ENCODE assay signal across 9 cellular contexts in genomic region chr14:74793506-74794155, GRCh38. TPM values are rescaled to one million over a fixed set of nuclear protein-coding genes. Genes with fewer than 3 reads are reported as not detected.
DNase-seq lines count a peak whose midpoint lies in the region; ATAC-seq and TF ChIP-seq lines count a peak whose summit lies in the region.
"Had no signal": no experiment of that assay in that cellular context is flagged by ENCODE, and none has a peak within 500 bp of the region (broad histone marks: within the 10 kb centered on the region; RNA-seq: fewer than 3 reads in every experiment).

No MANE protein-coding gene starts in this region.

- H3K36me3 ChIP-seq in GM23338 (ENCODE audit: insufficient read depth) (peaks cover 6% of the 10 kb centered on the region), sigmoid colon (peaks cover 5 to 18% (median 8%) of the 10 kb centered on the region in 4 donors)

- TF ChIP-seq EP300 in sigmoid colon (IDR thresholded peaks at IDR 0.05) = no peak

- ATAC-seq in GM23338 = peak; percentile 67

- H3K4me3 ChIP-seq in GM23338 (0 out of 2 replicates have a peak overlapping the region, but pooled peaks have one; percentile 5), sigmoid colon (no peak overlapping the region)

- H2AFZ ChIP-seq in GM23338 = no peak overlapping the region

- WGBS in sigmoid colon, 2 donors = 62 to 75% methylated on average over 3 of the region's 3 CpGs

- intact Hi-C loops in activated T-helper 1 cell treated with anti-CD3 and anti-CD28 coated beads, Interleukin-12 subunit alpha, Interleukin-12 subunit beta, Interleukin-2, Interleukin-4 antibody, amounts not matched to agents 30 ng/mL and 10 ng/mL and 1 ng/mL, durations not matched to agents 14 hours and 24 hours and 36 hours (cut with micrococcal nuclease) = loop anchor here (1.0 to 5.0 kb wide), 3 partner anchors 31 to 184 kb away; partner anchors contain the start of genes AREL1, FCF1 and YLPM1
- intact Hi-C loops in sigmoid colon (cut with DNase I) = no loop called here

- TF ChIP-seq CTCF in GM23338 (conservative IDR thresholded peaks at IDR 0.05; ENCODE audit: low read depth in 2 of 2) (peak; percentile 55 to 60), sigmoid colon (IDR thresholded peaks at IDR 0.05) (no peak)

- H3K27me3 ChIP-seq in GM23338 (ENCODE audit: insufficient read depth) (no peaks in the 10 kb centered on the region), sigmoid colon (no peaks in the 10 kb centered on the region)

- H3K27me3 Mint-ChIP-seq in GM23338 (ENCODE audit: insufficient read depth, low read depth, poor library complexity) = no peaks in the 10 kb centered on the region
- no peaks in the 10 kb centered on the region for H3K27me3 Mint-ChIP-seq in activated T-helper 1 cell treated with anti-CD3 and anti-CD28 coated beads, Interleukin-12 subunit alpha, Interleukin-12 subunit beta, Interleukin-2, Interleukin-4 antibody, amounts not matched to agents 30 ng/mL and 10 ng/mL and 1 ng/mL, durations not matched to agents 14 hours and 24 hours and 36 hours (ENCODE audit: insufficient read depth)

- H3K4me3 Mint-ChIP-seq in GM23338 = no peak overlapping the region; the same call in 2 of the 3 replicates
- peak overlapping the region; percentile 79 for H3K4me3 Mint-ChIP-seq in activated T-helper 1 cell treated with anti-CD3 and anti-CD28 coated beads, Interleukin-12 subunit alpha, Interleukin-12 subunit beta, Interleukin-2, Interleukin-4 antibody, amounts not matched to agents 30 ng/mL and 10 ng/mL and 1 ng/mL, durations not matched to agents 14 hours and 24 hours and 36 hours

- peak overlapping the region; percentile 30 for H3K4me2 ChIP-seq in GM23338

- H3K9me3 Mint-ChIP-seq in GM23338 = no peaks in the 10 kb centered on the region
- no peaks in the 10 kb centered on the region for H3K9me3 Mint-ChIP-seq in activated T-helper 1 cell treated with anti-CD3 and anti-CD28 coated beads, Interleukin-12 subunit alpha, Interleukin-12 subunit beta, Interleukin-2, Interleukin-4 antibody, amounts not matched to agents 30 ng/mL and 10 ng/mL and 1 ng/mL, durations not matched to agents 14 hours and 24 hours and 36 hours

- H3K27ac ChIP-seq in GM23338 (ENCODE audit: low read depth) = 0 out of 2 replicates have a peak overlapping the region, but pooled peaks have one; percentile 10
- H3K27ac ChIP-seq in sigmoid colon = peak overlapping the region in 2 of 4 donors; percentile 0 to 11

- no peaks in the 10 kb centered on the region for H3K9me3 ChIP-seq in sigmoid colon

- peaks cover 37% of the 10 kb centered on the region for H3K4me1 Mint-ChIP-seq in GM23338
- peaks cover 52% of the 10 kb centered on the region for H3K4me1 Mint-ChIP-seq in activated T-helper 1 cell treated with anti-CD3 and anti-CD28 coated beads, Interleukin-12 subunit alpha, Interleukin-12 subunit beta, Interleukin-2, Interleukin-4 antibody, amounts not matched to agents 30 ng/mL and 10 ng/mL and 1 ng/mL, durations not matched to agents 14 hours and 24 hours and 36 hours (ENCODE audit: low read depth)

- H3K36me3 Mint-ChIP-seq in GM23338 (ENCODE audit: low read depth) = peaks cover 17% of the 10 kb centered on the region
- H3K36me3 Mint-ChIP-seq in activated T-helper 1 cell treated with anti-CD3 and anti-CD28 coated beads, Interleukin-12 subunit alpha, Interleukin-12 subunit beta, Interleukin-2, Interleukin-4 antibody, amounts not matched to agents 30 ng/mL and 10 ng/mL and 1 ng/mL, durations not matched to agents 14 hours and 24 hours and 36 hours (ENCODE audit: low read depth) = peaks cover 28% of the 10 kb centered on the region

- H4K20me1 ChIP-seq in GM23338 (replicated peaks; ENCODE audit: insufficient read depth) = no peaks in the 10 kb centered on the region; the same call in none of the 2 replicates

- peak; percentile 8 for DNase-seq in AG08395 (ENCODE audit: low spot score)
- DNase-seq in GM23338 (ENCODE audit: low spot score) = peak; percentile 60
- DNase-seq in activated T-helper 1 cell treated with anti-CD3 and anti-CD28 coated beads, Interleukin-12 subunit alpha, Interleukin-12 subunit beta, Interleukin-2, Interleukin-4 antibody, amounts not matched to agents 30 ng/mL and 10 ng/mL and 1 ng/mL, durations not matched to agents 14 hours and 24 hours and 36 hours (ENCODE audit: low spot score) = no peak
- peak; percentile 47 for DNase-seq in iris pigment epithelial cell (ENCODE audit: low read depth)
- no peak for DNase-seq in sigmoid colon
- no peak for DNase-seq in NCI-H69 (lab: John Stamatoyannopoulos, UW)
- no peak for DNase-seq in NCI-H2171 treated with DMSO at 0.1 percent for 48 hours (lab: John Stamatoyannopoulos, UW)
- no peak for DNase-seq in AML-193 (lab: John Stamatoyannopoulos, UW)
- DNase-seq: activated CD4-positive, alpha-beta T cell treated with anti-CD3 and anti-CD28 coated beads, Interleukin-2, amount 50 U/mL, for 48 hours had no signal

- H3F3A ChIP-seq in GM23338 (replicated peaks; ENCODE audit: low read depth) = no peaks in the 10 kb centered on the region

- TF ChIP-seq POLR2A in sigmoid colon (IDR thresholded peaks at IDR 0.05) = no peak

- peaks cover 67% of the 10 kb centered on the region for H3K79me2 ChIP-seq in GM23338 (replicated peaks; ENCODE audit: insufficient read depth)

- H3K4me1 ChIP-seq in GM23338 (ENCODE audit: insufficient read depth) = peaks cover 31% of the 10 kb centered on the region
- H3K4me1 ChIP-seq in sigmoid colon = peaks cover 0 to 26% (median 21%) of the 10 kb centered on the region in 4 donors

- peak overlapping the region; percentile 88 for H3K27ac Mint-ChIP-seq in GM23338
- H3K27ac Mint-ChIP-seq in activated T-helper 1 cell treated with anti-CD3 and anti-CD28 coated beads, Interleukin-12 subunit alpha, Interleukin-12 subunit beta, Interleukin-2, Interleukin-4 antibody, amounts not matched to agents 30 ng/mL and 10 ng/mL and 1 ng/mL, durations not matched to agents 14 hours and 24 hours and 36 hours = peak overlapping the region; percentile 50

- H3K9me2 ChIP-seq in GM23338 (ENCODE audit: insufficient read depth) = no peaks in the 10 kb centered on the region

TF ChIP-seq in GM23338, 12 proteins besides CTCF, POLR2A, EP300 and RAD21 (continues in another document):
- TF ChIP-seq EZH2phosphoT487 (IDR thresholded peaks at IDR 0.05; ENCODE audit: unreplicated experiment) (no peak), EZH2 (IDR thresholded peaks at IDR 0.05; ENCODE audit: low read depth, unreplicated experiment) (no peak), ETS1 (IDR thresholded peaks at IDR 0.05) (no peak), JUNB (IDR thresholded peaks at IDR 0.05; ENCODE audit: unreplicated experiment) (no peak), POLR2AphosphoS5 (IDR thresholded peaks at IDR 0.05; ENCODE audit: low read depth) (no peak), REST (IDR thresholded peaks at IDR 0.05; ENCODE audit: unreplicated experiment) (no peak), NANOG (IDR thresholded peaks at IDR 0.05; ENCODE audit: borderline replicate concordance) (no peak), ZNF331 (CRISPR knock-in tag; IDR thresholded peaks at IDR 0.05; ENCODE audit: low read depth) (no peak), CREB1 (CRISPR knock-in tag; IDR thresholded peaks at IDR 0.05; ENCODE audit: low read depth) (no peak)

RNA-seq across cellular contexts. Expression of gene YLPM1, which starts 30.5 kb away (rescaled TPM):
- 58.4 and 62.4 TPM in 2 replicates for total RNA-seq in GM23338 (2014; rRNA removed; shearing (Covaris generic))
- 33.2 and 39.2 TPM in 2 replicates for polyA plus RNA-seq in GM23338 (2016; fragmentation: Nextera tagmentation; extraction: Ambion mirVana)
- 70.4 and 73.7 TPM in 2 replicates for total RNA-seq in activated T-helper 1 cell treated with anti-CD3 and anti-CD28 coated beads, Interleukin-12 subunit alpha, Interleukin-12 subunit beta, Interleukin-2, Interleukin-4 antibody, amounts not matched to agents 30 ng/mL and 10 ng/mL and 1 ng/mL, durations not matched to agents 14 hours and 24 hours and 36 hours
- total RNA-seq in sigmoid colon = 10 to 100 TPM; 40.3 to 58.7 (median 40.6) TPM
- 10 to 100 TPM in 1 of 3 donors, 1 to 10 TPM in 2; 7.2 to 23.6 (median 7.2) TPM for polyA plus RNA-seq in sigmoid colon

Comparison
In these comparisons a context has a peak if more than half of its experiments do, and no peak if none do; other contexts are left out.
1. DNase-seq: peak in AG08395 (single experiment), GM23338 (single experiment) and iris pigment epithelial cell (single experiment); none in activated T-helper 1 cell treated with anti-CD3 and anti-CD28 coated beads, Interleukin-12 subunit alpha, Interleukin-12 subunit beta, Interleukin-2, Interleukin-4 antibody, amounts not matched to agents 30 ng/mL and 10 ng/mL and 1 ng/mL, durations not matched to agents 14 hours and 24 hours and 36 hours (single experiment), sigmoid colon (single experiment), NCI-H69 (single experiment), NCI-H2171 treated with DMSO at 0.1 percent for 48 hours (single experiment) and AML-193 (0 of 2).
2. CTCF ChIP-seq: peak in GM23338 (2 of 2); none in sigmoid colon (0 of 4).